ENCODE assay signal across 1 cellular context in genomic region chr6:119119062-119119461, GRCh38. TPM values are rescaled to one million over a fixed set of nuclear protein-coding genes. Genes with fewer than 3 reads are reported as not detected.
"Had no signal": no experiment of that assay in that cellular context is flagged by ENCODE, and none has a peak within 500 bp of the region (broad histone marks: within the 10 kb centered on the region; RNA-seq: fewer than 3 reads in every experiment).

No MANE protein-coding gene starts in this region.

RNA-seq across cellular contexts. Expression of gene FAM184A, which starts 40.6 kb away (rescaled TPM):
- total RNA-seq: OCI-LY7 had no signal
